In genomic region chr13:113726961-113727411, GRCh38 we compare ENCODE assay signal across 10 cellular contexts. TPM values are rescaled to one million over a fixed set of nuclear protein-coding genes. Genes with fewer than 3 reads are reported as not detected.
DNase-seq lines count a peak whose midpoint lies in the region; ATAC-seq and TF ChIP-seq lines count a peak whose summit lies in the region.
"Had no signal": no experiment of that assay in that cellular context is flagged by ENCODE, and none has a peak within 500 bp of the region (broad histone marks: within the 10 kb centered on the region; RNA-seq: fewer than 3 reads in every experiment).

No MANE protein-coding gene starts in this region.

- peaks cover 3% of the 10 kb centered on the region for H3K36me3 Mint-ChIP-seq in activated CD4-positive, alpha-beta T cell treated with anti-CD3 and anti-CD28 coated beads, Interleukin-2, amount 10 ng/mL, durations not matched to agents 24 days and 14 days (ENCODE audit: low read depth)

- in situ Hi-C loops in gastrocnemius medialis (cut with MboI; ENCODE audit: low sequenced_read_pairs in 4 of 4), result no loop called here

- H3K27me3 ChIP-seq in gastrocnemius medialis, result peaks cover 4 to 23% (median 15%) of the 10 kb centered on the region in 3 donors

- CTCF ChIA-PET in RWPE1 (lab: Yijun Ruan, JAX), result no interaction called here

- no peaks in the 10 kb centered on the region for H3K9me3 ChIP-seq in gastrocnemius medialis

- peaks cover 7% of the 10 kb centered on the region for H3K4me1 Mint-ChIP-seq in activated CD4-positive, alpha-beta T cell treated with anti-CD3 and anti-CD28 coated beads, Interleukin-2, amount 10 ng/mL, durations not matched to agents 24 days and 14 days

- peak in 1 of 2 donors; percentile 32 for ATAC-seq in gastrocnemius medialis

- peaks cover 4 to 8% of the 10 kb centered on the region in 2 donors for H3K4me1 ChIP-seq in gastrocnemius medialis

- H3K4me3 Mint-ChIP-seq in activated CD4-positive, alpha-beta T cell treated with anti-CD3 and anti-CD28 coated beads, Interleukin-2, amount 10 ng/mL, durations not matched to agents 24 days and 14 days, result peak overlapping the region; percentile 65

- H3K36me3 ChIP-seq in gastrocnemius medialis, result no peaks in the 10 kb centered on the region
- H3K36me3 ChIP-seq: BLaER1 treated with 17β-estradiol and CSF1 and Interleukin-3, amounts not matched to agents 10 nM and 100 nM had no signal

- no peak overlapping the region for H3K27ac Mint-ChIP-seq in activated CD4-positive, alpha-beta T cell treated with anti-CD3 and anti-CD28 coated beads, Interleukin-2, amount 10 ng/mL, durations not matched to agents 24 days and 14 days

- H3K4me3 ChIP-seq in fibroblast of the aortic adventitia (ENCODE audit: low read depth, low read length), result no peak overlapping the region
- H3K4me3 ChIP-seq in gastrocnemius medialis, result peak overlapping the region in 2 of 4 donors; percentile 40 to 50
- H3K4me3 ChIP-seq: BLaER1 treated with 17β-estradiol and CSF1 and Interleukin-3, amounts not matched to agents 10 nM and 100 nM had no signal

- TF ChIP-seq CTCF in RWPE1 (conservative IDR thresholded peaks at IDR 0.05; ENCODE audit: low read depth) (no peak; the same call in 1 of the 2 replicates), fibroblast of the aortic adventitia (IDR thresholded peaks at IDR 0.05; ENCODE audit: insufficient read depth, low read length) (no peak), gastrocnemius medialis (IDR thresholded peaks at IDR 0.05 in 4 of 5, conservative IDR thresholded peaks at IDR 0.05 in 1 of 5) (no peak)

- peaks cover 4% of the 10 kb centered on the region for H3K27me3 Mint-ChIP-seq in activated CD4-positive, alpha-beta T cell treated with anti-CD3 and anti-CD28 coated beads, Interleukin-2, amount 10 ng/mL, durations not matched to agents 24 days and 14 days

- intact Hi-C loops in activated CD4-positive, alpha-beta T cell treated with anti-CD3 and anti-CD28 coated beads, Interleukin-2, amount 10 ng/mL, durations not matched to agents 24 days and 14 days (cut with micrococcal nuclease), result no loop called here
- intact Hi-C loops in gastrocnemius medialis (cut with DNase I; ENCODE audit: low total_unique reads), result no loop called here

- no peaks in the 10 kb centered on the region for H3K9me3 Mint-ChIP-seq in activated CD4-positive, alpha-beta T cell treated with anti-CD3 and anti-CD28 coated beads, Interleukin-2, amount 10 ng/mL, durations not matched to agents 24 days and 14 days

- H3K27ac ChIP-seq in RWPE1 (peak overlapping the region; percentile 87), gastrocnemius medialis (peak overlapping the region in 3 of 4 donors; percentile 82 to 89 (median 83))
- H3K27ac ChIP-seq: BLaER1 treated with 17β-estradiol and CSF1 and Interleukin-3, amounts not matched to agents 10 nM and 100 nM had no signal

- POLR2A ChIA-PET in RWPE1 (lab: Yijun Ruan, JAX; ENCODE audit: low non-redundant PET), result no interaction called here

- DNase-seq in activated CD4-positive, alpha-beta T cell treated with anti-CD3 and anti-CD28 coated beads, Interleukin-2, amount 10 ng/mL, durations not matched to agents 24 days and 14 days, result peak; percentile 67
- no peak for DNase-seq in activated CD4-positive, alpha-beta T cell treated with anti-CD3 and anti-CD28 coated beads, Interleukin-2, amount 50 U/mL, for 1 hour
- DNase-seq in RWPE1 (ENCODE audit: low spot score) (no peak), fibroblast of the aortic adventitia (ENCODE audit: low read depth) (peak; percentile 15), gastrocnemius medialis (peak in 1 of 2 donors; percentile 37), epidermal melanocyte (ENCODE audit: insufficient read length, low spot score) (no peak), activated gamma-delta T cell treated with Interleukin-2 at 50 U/mL for 16 hours (no peak), Kasumi-1 (lab: John Stamatoyannopoulos, UW) (no peak)
- DNase-seq: activated CD4-positive, CD25-positive, alpha-beta regulatory T cell had no signal

- no peak for TF ChIP-seq POLR2A in gastrocnemius medialis (IDR thresholded peaks at IDR 0.05)

RNA-seq across cellular contexts. Expression of gene TMEM255B, which starts 32.0 kb away (rescaled TPM):
- total RNA-seq in activated CD4-positive, alpha-beta T cell treated with anti-CD3 and anti-CD28 coated beads, Interleukin-2, amount 10 ng/mL, durations not matched to agents 24 days and 14 days, result 2.0 and 2.4 TPM in 2 replicates
- not detected in 2 replicates for total RNA-seq in fibroblast of the aortic adventitia (ENCODE audit: low replicate concordance)
- total RNA-seq in gastrocnemius medialis, result 1 to 10 TPM in 1 of 4 donors, under 1 TPM in 3; 0.36 to 1.8 (median 0.59) TPM

RNA-seq across cellular contexts. Expression of gene GRK1, which starts 60.0 kb away (rescaled TPM):
- 0.07 and 0.17 TPM in 2 replicates for total RNA-seq in activated CD4-positive, alpha-beta T cell treated with anti-CD3 and anti-CD28 coated beads, Interleukin-2, amount 10 ng/mL, durations not matched to agents 24 days and 14 days
- total RNA-seq in fibroblast of the aortic adventitia (ENCODE audit: low replicate concordance) (not detected in 2 replicates), gastrocnemius medialis (under 1 TPM in 1 of 4 donors, not detected in 3; 0.10 TPM)

Comparison
In these comparisons a context has a peak if more than half of its experiments do, and no peak if none do; other contexts are left out.
1. DNase-seq: peak in activated CD4-positive, alpha-beta T cell treated with anti-CD3 and anti-CD28 coated beads, Interleukin-2, amount 10 ng/mL, durations not matched to agents 24 days and 14 days (single experiment) and fibroblast of the aortic adventitia (single experiment); none in activated CD4-positive, alpha-beta T cell treated with anti-CD3 and anti-CD28 coated beads, Interleukin-2, amount 50 U/mL, for 1 hour (single experiment), RWPE1 (single experiment), epidermal melanocyte (single experiment), activated gamma-delta T cell treated with Interleukin-2 at 50 U/mL for 16 hours (single experiment) and Kasumi-1 (0 of 2).